19 cellular contexts compared by ENCODE assay signal in genomic region chr19:6068711-6069110, GRCh38. TPM values are rescaled to one million over a fixed set of nuclear protein-coding genes. Genes with fewer than 3 reads are reported as not detected.
A peak's percentile ranks its signal among the peaks of the same experiment; 100 is the strongest.
DNase-seq lines count a peak whose midpoint lies in the region; ATAC-seq lines count a peak whose summit lies in the region.
"Had no signal": no experiment of that assay in that cellular context is flagged by ENCODE, and none has a peak within 500 bp of the region (broad histone marks: within the 10 kb centered on the region; RNA-seq: fewer than 3 reads in every experiment).

No MANE protein-coding gene starts in this region.

- H3K4me3 Mint-ChIP-seq in stimulated activated effector memory CD8-positive, alpha-beta T cell treated with anti-CD3 and anti-CD28 coated beads, Interleukin-12 subunit alpha, Interleukin-12 subunit beta, amount 100 ng/mL, for 72 hours, result no peak overlapping the region
- H3K4me3 Mint-ChIP-seq: nephron progenitor cell had no signal

- peak overlapping the region; percentile 22 for H3K27ac ChIP-seq in angular gyrus (ENCODE audit: low read depth, low read length)
- H3K27ac ChIP-seq: 22Rv1, gastrocnemius medialis had no signal

- H3K9me3 Mint-ChIP-seq in stimulated activated effector memory CD8-positive, alpha-beta T cell treated with anti-CD3 and anti-CD28 coated beads, Interleukin-12 subunit alpha, Interleukin-12 subunit beta, amount 100 ng/mL, for 72 hours, result peaks cover 6% of the 10 kb centered on the region

- no peak for ATAC-seq in left lobe of liver
- no peak for ATAC-seq in stimulated activated effector memory CD8-positive, alpha-beta T cell treated with anti-CD3 and anti-CD28 coated beads, Interleukin-12 subunit alpha, Interleukin-12 subunit beta, amount 100 ng/mL, for 72 hours
- ATAC-seq in GM21390 (IDR thresholded peaks at IDR 0.05; ENCODE audit: unreplicated experiment), result no peak
- ATAC-seq in GM18873 (IDR thresholded peaks at IDR 0.05; ENCODE audit: low FRiP score, unreplicated experiment), result no peak
- ATAC-seq: gastrocnemius medialis, Panc1 had no signal

- H3K4me1 Mint-ChIP-seq in stimulated activated effector memory CD8-positive, alpha-beta T cell treated with anti-CD3 and anti-CD28 coated beads, Interleukin-12 subunit alpha, Interleukin-12 subunit beta, amount 100 ng/mL, for 72 hours, result peaks cover 45% of the 10 kb centered on the region

- H3K27ac Mint-ChIP-seq in stimulated activated effector memory CD8-positive, alpha-beta T cell treated with anti-CD3 and anti-CD28 coated beads, Interleukin-12 subunit alpha, Interleukin-12 subunit beta, amount 100 ng/mL, for 72 hours, result peak overlapping the region; percentile 4
- H3K27ac Mint-ChIP-seq: nephron progenitor cell had no signal

- peaks cover 19% of the 10 kb centered on the region for H3K36me3 Mint-ChIP-seq in stimulated activated effector memory CD8-positive, alpha-beta T cell treated with anti-CD3 and anti-CD28 coated beads, Interleukin-12 subunit alpha, Interleukin-12 subunit beta, amount 100 ng/mL, for 72 hours

- DNase-seq in NCI-H1092 treated with DMSO at 0.1 percent for 48 hours (lab: John Stamatoyannopoulos, UW) (peak; percentile 14), NCI-H1092 (lab: John Stamatoyannopoulos, UW) (no peak), left lobe of liver (ENCODE audit: low spot score) (peak; percentile 39), NCI-H1105 treated with DMSO at 0.1 percent for 48 hours (lab: John Stamatoyannopoulos, UW) (no peak)
- no peak for DNase-seq in stimulated activated effector memory CD8-positive, alpha-beta T cell treated with anti-CD3 and anti-CD28 coated beads, Interleukin-12 subunit alpha, Interleukin-12 subunit beta, amount 100 ng/mL, for 72 hours (ENCODE audit: low spot score in 2 of 2)
- DNase-seq: activated CD4-positive, alpha-beta T cell treated with anti-CD3 and anti-CD28 coated beads, Interleukin-2, amount 50 U/mL, for 4 hours; cerebellar nuclear complex; gastrocnemius medialis; IMR-90; NCI-H2107; NCI-H526 treated with DMSO at 0.1 percent for 48 hours; nephron progenitor cell; stimulated activated CD4-positive, alpha-beta T cell treated with anti-CD3 and anti-CD28 coated beads, Interleukin-4, amount 100 ng/mL, for 24 hours; upper lobe of left lung had no signal

RNA-seq across cellular contexts. Expression of gene RFX2, which starts 41.6 kb away (rescaled TPM):
- total RNA-seq in left lobe of liver, result 2.3 TPM

Comparison
In these comparisons a context has a peak if more than half of its experiments do, and no peak if none do; other contexts are left out.
1. DNase-seq: peak in NCI-H1092 treated with DMSO at 0.1 percent for 48 hours (single experiment) and left lobe of liver (single experiment); none in NCI-H1092 (single experiment), stimulated activated effector memory CD8-positive, alpha-beta T cell treated with anti-CD3 and anti-CD28 coated beads, Interleukin-12 subunit alpha, Interleukin-12 subunit beta, amount 100 ng/mL, for 72 hours (0 of 2) and NCI-H1105 treated with DMSO at 0.1 percent for 48 hours (single experiment).